ENCODE assay signal across 1 cellular context in genomic region chr7:149195180-149196150, GRCh38.
TF ChIP-seq lines count a peak whose summit lies in the region.

ZNF282 (plus strand) TSS chr7:149195546; CDS start chr7:149195590, 44 bp downstream.

TF ChIP-seq in HEK293, 187 proteins besides CTCF, POLR2A, EP300 and RAD21 (continued from another document):
- no peak; the same call in 1 of the 2 replicates for TF ChIP-seq ZNF398 (tag by site-specific recombination; IDR thresholded peaks at IDR 0.05)
- TF ChIP-seq ZNF600 (tag by site-specific recombination; IDR thresholded peaks at IDR 0.05) = peak; percentile 56
- no peak for TF ChIP-seq ZNF140 (tag by site-specific recombination; IDR thresholded peaks at IDR 0.05)
- no peak for TF ChIP-seq ZNF214 (tag by site-specific recombination; IDR thresholded peaks at IDR 0.05; ENCODE audit: borderline replicate concordance)
- peak; percentile 87 for TF ChIP-seq HIC1 (tag by site-specific recombination; IDR thresholded peaks at IDR 0.05)
- TF ChIP-seq ZNF785 (tag by site-specific recombination; IDR thresholded peaks at IDR 0.05) = no peak
- peak; percentile 94 for TF ChIP-seq ZNF76 (tag by site-specific recombination; IDR thresholded peaks at IDR 0.05; ENCODE audit: borderline replicate concordance, low read depth)
- no peak for TF ChIP-seq SALL2 (tag by site-specific recombination; IDR thresholded peaks at IDR 0.05; ENCODE audit: borderline replicate concordance)
- TF ChIP-seq ZNF311 (tag by site-specific recombination; IDR thresholded peaks at IDR 0.05; ENCODE audit: borderline replicate concordance) = no peak
- no peak for TF ChIP-seq ELK4 (IDR thresholded peaks at IDR 0.05; ENCODE audit: borderline replicate concordance, low read depth, low read length)
- no peak for TF ChIP-seq ZNF354C (tag by site-specific recombination; IDR thresholded peaks at IDR 0.05; ENCODE audit: borderline replicate concordance, low read depth)
- TF ChIP-seq GLIS1 (tag by site-specific recombination; IDR thresholded peaks at IDR 0.05) = peak; percentile 73
- TF ChIP-seq KLF1 (tag by site-specific recombination; IDR thresholded peaks at IDR 0.05) = peak; percentile 78
- TF ChIP-seq ZNF211 (tag by site-specific recombination; IDR thresholded peaks at IDR 0.05; ENCODE audit: low read depth) = no peak
- TF ChIP-seq PRDM1 (tag by site-specific recombination; IDR thresholded peaks at IDR 0.05) = no peak
- no peak for TF ChIP-seq ZNF169 (tag by site-specific recombination; IDR thresholded peaks at IDR 0.05)
- peak; percentile 51 for TF ChIP-seq WT1 (tag by site-specific recombination; IDR thresholded peaks at IDR 0.05)
- no peak for TF ChIP-seq ZBTB44 (tag by site-specific recombination; IDR thresholded peaks at IDR 0.05)
- TF ChIP-seq ZNF792 (tag by site-specific recombination; IDR thresholded peaks at IDR 0.05) = no peak
- no peak for TF ChIP-seq ZNF175 (tag by site-specific recombination; IDR thresholded peaks at IDR 0.05)
- TF ChIP-seq SP3 (tag by site-specific recombination; IDR thresholded peaks at IDR 0.05) = peak; percentile 85
- TF ChIP-seq ATF2 (tag by site-specific recombination; IDR thresholded peaks at IDR 0.05; ENCODE audit: low read depth) = no peak
- no peak for TF ChIP-seq ZNF37A (tag by site-specific recombination; IDR thresholded peaks at IDR 0.05)
- TF ChIP-seq ZNF48 (tag by site-specific recombination; IDR thresholded peaks at IDR 0.05) = no peak
- peak; percentile 80; the same call in 1 of the 2 replicates for TF ChIP-seq PATZ1 (tag by site-specific recombination; IDR thresholded peaks at IDR 0.05)
- no peak for TF ChIP-seq ZFP3 (tag by site-specific recombination; IDR thresholded peaks at IDR 0.05; ENCODE audit: low read depth)
- peak; percentile 81 for TF ChIP-seq ZEB2 (tag by site-specific recombination; IDR thresholded peaks at IDR 0.05)
